Comparison of ENCODE assay signal across 24 cellular contexts in the genomic region with DNA sequence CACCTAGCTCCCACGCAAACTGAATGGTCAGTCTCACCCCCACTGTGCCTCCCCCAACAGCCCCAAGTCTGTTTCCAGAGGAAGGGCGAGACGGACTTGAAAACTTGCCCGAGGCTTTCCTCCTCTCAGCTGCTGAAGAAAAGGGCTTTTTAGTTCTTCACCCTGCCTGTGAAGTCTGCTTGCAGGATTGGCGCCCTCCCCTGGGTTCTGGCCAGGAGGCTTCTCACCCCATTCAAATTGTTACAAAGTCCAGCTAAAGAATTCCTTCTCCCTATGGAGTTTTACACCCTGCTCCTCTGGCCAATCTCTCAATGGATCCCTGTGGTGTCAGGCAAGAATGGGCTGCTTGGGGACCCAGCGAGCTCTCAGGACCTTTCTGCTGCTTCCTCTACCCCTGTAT.
DNase-seq lines count a peak whose midpoint lies in the region; ATAC-seq and TF ChIP-seq lines count a peak whose summit lies in the region.
"Had no signal": no experiment of that assay in that cellular context is flagged by ENCODE, and none has a peak within 500 bp of the region (broad histone marks: within the 10 kb centered on the region; RNA-seq: fewer than 3 reads in every experiment).

No MANE protein-coding gene starts in this region.

- no peak for TF ChIP-seq POLR2A in transverse colon (IDR thresholded peaks at IDR 0.05)

- H3K27ac ChIP-seq in HUES6 (ENCODE audit: low read depth, low read length) (no peak overlapping the region), transverse colon (no peak overlapping the region)
- H3K27ac ChIP-seq: GM23248, KMS-11, Peyer's patch had no signal

- no peak for TF ChIP-seq EP300 in transverse colon (IDR thresholded peaks at IDR 0.05; ENCODE audit: low read depth)

- BruUV-seq in MCF 10A (replicated peaks; lab: Mats Ljungman, UMichigan): no TSS peak

- in situ Hi-C loops in transverse colon (cut with MboI; ENCODE audit: low pct_ligation_motif_present in 1 of 4, low pct_unique_long_range_greater_than_20kb in 1 of 4, low sequenced_read_pairs in 3 of 4): no loop called here

- no peak for ATAC-seq in GM18861 (IDR thresholded peaks at IDR 0.05; ENCODE audit: unreplicated experiment)
- ATAC-seq: SK-N-SH treated with all-trans-retinoic acid at 6 μM for 48 hours had no signal

- peak overlapping the region in 2 of 3 experiments; percentile 34 to 71 for H3K27ac Mint-ChIP-seq in nephron
- H3K27ac Mint-ChIP-seq in MCF 10A (ENCODE audit: low read depth, unreplicated experiment): no peak overlapping the region
- H3K27ac Mint-ChIP-seq: B cell, CD14-positive monocyte had no signal

- H3K9ac ChIP-seq in HUES6 (ENCODE audit: low read length): no peak overlapping the region
- H3K9ac ChIP-seq: GM23248, KMS-11 had no signal

- H3K4me1 ChIP-seq in HUES6 (ENCODE audit: control insufficient read depth, insufficient read depth, low read length): peaks cover 13% of the 10 kb centered on the region
- H3K4me1 ChIP-seq in transverse colon: no peaks in the 10 kb centered on the region
- H3K4me1 ChIP-seq: Peyer's patch had no signal

- no peaks in the 10 kb centered on the region for H3K36me3 ChIP-seq in HUES6 (ENCODE audit: control insufficient read depth, insufficient read depth, low read length)
- no peaks in the 10 kb centered on the region for H3K36me3 ChIP-seq in transverse colon
- H3K36me3 ChIP-seq: Peyer's patch had no signal

- 67% methylated on average over 5 of the region's 6 CpGs; no CpG with 5 or more reads in 1 of the 2 donors for WGBS in transverse colon (ENCODE audit: low coverage in 1 of 2), 2 donors

- H3K27me3 ChIP-seq in HUES6 (ENCODE audit: control insufficient read depth, insufficient read depth, low read length) (no peaks in the 10 kb centered on the region), transverse colon (no peaks in the 10 kb centered on the region)
- H3K27me3 ChIP-seq: Peyer's patch had no signal

- H3K4me3 ChIP-seq in HUES6 (ENCODE audit: low read depth, low read length): peak overlapping the region; percentile 28; the same call in 1 of the 2 replicates
- H3K4me3 ChIP-seq in fibroblast of the aortic adventitia (ENCODE audit: low read depth, low read length): no peak overlapping the region
- H3K4me3 ChIP-seq in transverse colon: no peak overlapping the region
- H3K4me3 ChIP-seq: GM23248, Peyer's patch had no signal

- H3K4me3 Mint-ChIP-seq in nephron: no peak overlapping the region
- H3K4me3 Mint-ChIP-seq in MCF 10A (ENCODE audit: unreplicated experiment): no peak overlapping the region
- H3K4me3 Mint-ChIP-seq: B cell, CD14-positive monocyte had no signal

- H3K27me3 Mint-ChIP-seq in nephron (ENCODE audit: low read depth) (no peaks in the 10 kb centered on the region), MCF 10A (ENCODE audit: insufficient read depth, unreplicated experiment) (no peaks in the 10 kb centered on the region)
- H3K27me3 Mint-ChIP-seq: B cell had no signal

- TF ChIP-seq CTCF in fibroblast of the aortic adventitia (IDR thresholded peaks at IDR 0.05; ENCODE audit: insufficient read depth, low read length) (no peak), nephron (IDR thresholded peaks at IDR 0.05; ENCODE audit: unreplicated experiment in 3 of 3) (no peak), transverse colon (IDR thresholded peaks at IDR 0.05) (no peak), MCF 10A (IDR thresholded peaks at IDR 0.05; ENCODE audit: unreplicated experiment) (no peak)

- H3K4me1 Mint-ChIP-seq in nephron (no peaks in the 10 kb centered on the region), MCF 10A (ENCODE audit: insufficient read depth, unreplicated experiment) (no peaks in the 10 kb centered on the region)
- H3K4me1 Mint-ChIP-seq: CD14-positive monocyte had no signal

- H3K36me3 Mint-ChIP-seq in nephron (ENCODE audit: low read depth): peaks cover 3% of the 10 kb centered on the region
- no peaks in the 10 kb centered on the region for H3K36me3 Mint-ChIP-seq in MCF 10A (ENCODE audit: insufficient read depth, unreplicated experiment)
- H3K36me3 Mint-ChIP-seq: CD14-positive monocyte had no signal

- POLR2A ChIA-PET in MCF 10A (lab: Yijun Ruan, JAX): no interaction called here

- CTCF ChIA-PET in MCF 10A (lab: Yijun Ruan, JAX): no interaction called here

- DNase-seq in COLO829 (ENCODE audit: low spot score) (peak; percentile 5), fibroblast of the aortic adventitia (ENCODE audit: low read depth) (peak; percentile 25), transverse colon (no peak), MCF 10A (ENCODE audit: unreplicated experiment) (no peak)
- DNase-seq: DMS53, EL, GM23248, HCEC 1CT, IMR-90, MV-4-11, NCI-H1105 treated with DMSO at 0.1 percent for 48 hours, NCI-H1694, NCI-H2081 treated with DMSO at 0.1 percent for 48 hours, NCI-H2171 treated with DMSO at 0.1 percent for 48 hours, NCI-H446, NCI-H526, Peyer's patch had no signal

- intact Hi-C loops in transverse colon (cut with DNase I; ENCODE audit: low total_unique reads): no loop called here
- intact Hi-C loops in MCF 10A (cut with micrococcal nuclease): no loop called here

- H3K9me3 Mint-ChIP-seq in nephron (peaks cover 33% of the 10 kb centered on the region), MCF 10A (ENCODE audit: unreplicated experiment) (peaks cover 7% of the 10 kb centered on the region)

- H3K9me3 ChIP-seq in HUES6 (ENCODE audit: control insufficient read depth, insufficient read depth, low read depth, low read length) (no peaks in the 10 kb centered on the region), transverse colon (no peaks in the 10 kb centered on the region)
- H3K9me3 ChIP-seq: Peyer's patch had no signal

Comparison
In these comparisons a context has a peak if more than half of its experiments do, and no peak if none do; other contexts are left out.
1. DNase-seq: peak in COLO829 (single experiment) and fibroblast of the aortic adventitia (single experiment); none in transverse colon (single experiment) and MCF 10A (single experiment).